26 cellular contexts compared by ENCODE assay signal in the genomic region with DNA sequence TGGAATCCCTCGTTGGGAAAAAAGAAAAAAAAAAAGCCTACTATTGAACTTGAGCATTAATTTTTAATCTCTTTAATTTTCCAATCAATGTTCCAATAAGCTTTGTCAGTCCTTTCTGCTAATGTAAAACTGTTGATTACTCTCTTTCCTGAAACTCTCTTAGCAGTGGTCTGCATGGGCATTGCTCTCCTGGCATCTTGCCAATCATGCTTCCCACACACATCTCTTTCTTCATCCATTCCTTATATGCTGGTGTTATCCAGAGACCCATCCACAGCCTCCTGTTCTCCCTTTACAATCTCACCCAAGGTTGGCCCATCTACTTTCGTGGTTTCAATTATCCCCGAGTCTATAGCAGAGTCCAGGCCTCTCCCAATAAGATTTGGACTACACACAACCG. TPM values are rescaled to one million over a fixed set of nuclear protein-coding genes. Genes with fewer than 3 reads are reported as not detected.
DNase-seq lines count a peak whose midpoint lies in the region; ATAC-seq, FAIRE-seq and TF ChIP-seq lines count a peak whose summit lies in the region.
"Had no signal": no experiment of that assay in that cellular context is flagged by ENCODE, and none has a peak within 500 bp of the region (broad histone marks: within the 10 kb centered on the region; RNA-seq: fewer than 3 reads in every experiment).

No MANE protein-coding gene starts in this region.

- H3K9me3 Mint-ChIP-seq in glutamatergic neuron (ENCODE audit: unreplicated experiment), result no peaks in the 10 kb centered on the region
- H3K9me3 Mint-ChIP-seq: CD4-positive, alpha-beta T cell had no signal

- peaks cover 60% of the 10 kb centered on the region for H4K20me1 ChIP-seq in HepG2 (ENCODE audit: insufficient read depth, low read length)
- no peaks in the 10 kb centered on the region for H4K20me1 ChIP-seq in K562 (replicated peaks; ENCODE audit: control insufficient read depth, insufficient read depth, low read length)

- TF ChIP-seq POLR2A in HepG2 (IDR thresholded peaks at IDR 0.05; ENCODE audit: insufficient read depth in 1 of 2, low read depth in 2 of 2, low read length in 2 of 2) (0 out of 4 replicates have a peak, but pooled peaks of 1 of the 2 experiments have one; percentile 23), right lobe of liver (IDR thresholded peaks at IDR 0.05) (no peak), K562 (conservative IDR thresholded peaks at IDR 0.05) (no peak)

- H3K36me3 ChIP-seq in HepG2 (replicated peaks in 1 of 2; ENCODE audit: control insufficient read depth in 1 of 2, insufficient read depth in 2 of 2, low read length in 2 of 2) (peaks cover 7 to 42% of the 10 kb centered on the region in 2 experiments), right lobe of liver (peaks cover 0 to 3% (median 0%) of the 10 kb centered on the region in 4 donors), K562 (ENCODE audit: control insufficient read depth, insufficient read depth, low read length) (peaks cover 36% of the 10 kb centered on the region; the same call in 2 of the 3 replicates)

- CTCF ChIA-PET in HepG2 (lab: Yijun Ruan, JAX; ENCODE audit: low intra/inter-chr PET ratio, low total read pairs) (no interaction called here), K562 (lab: Yijun Ruan, JAX; ENCODE audit: low intra/inter-chr PET ratio) (no interaction called here), RWPE1 (lab: Yijun Ruan, JAX) (no interaction called here)

- intact Hi-C loops in HepG2 (cut with micrococcal nuclease; ENCODE audit: unreplicated experiment), result no loop called here
- intact Hi-C loops in right lobe of liver (cut with DNase I), result no loop called here
- intact Hi-C loops in K562 (cut with micrococcal nuclease), result no loop called here

- ATAC-seq in HepG2 (peak; percentile 22; the same call in 2 of the 3 replicates), right lobe of liver (no peak), K562 (no peak), GM21619 (IDR thresholded peaks at IDR 0.05; ENCODE audit: unreplicated experiment) (no peak), GM18517 (IDR thresholded peaks at IDR 0.05; ENCODE audit: unreplicated experiment) (no peak)
- ATAC-seq: GM12878 had no signal

- no peak overlapping the region for H3K9ac ChIP-seq in HepG2 (ENCODE audit: insufficient read depth, low read depth, low read length)
- no peak overlapping the region for H3K9ac ChIP-seq in K562 (ENCODE audit: insufficient read depth in 1 of 2, low read depth in 2 of 2, low read length in 2 of 2)
- H3K9ac ChIP-seq: BLaER1 treated with 17β-estradiol and CSF1 and Interleukin-3, amounts not matched to agents 10 nM and 100 nM had no signal

- H3K9me3 ChIP-seq in HepG2 (ENCODE audit: low read length) (no peaks in the 10 kb centered on the region), right lobe of liver (no peaks in the 10 kb centered on the region), K562 (replicated peaks; ENCODE audit: control insufficient read depth, insufficient read depth, low read depth, low read length) (no peaks in the 10 kb centered on the region)
- H3K9me3 ChIP-seq: BE2C had no signal

- H3K27ac ChIP-seq in HepG2 (ENCODE audit: extremely low read length, insufficient read depth, low read length) (no peak overlapping the region), right lobe of liver (no peak overlapping the region), K562 (ENCODE audit: extremely low read depth, low read depth, low read length) (no peak overlapping the region), RWPE1 (no peak overlapping the region)
- H3K27ac ChIP-seq: 22Rv1; BLaER1 treated with 17β-estradiol and CSF1 and Interleukin-3, amounts not matched to agents 10 nM and 100 nM had no signal

- no TSS peak for BruUV-seq in HepG2 (replicated peaks; lab: Mats Ljungman, UMichigan)
- no TSS peak for BruUV-seq in K562 (replicated peaks; lab: Mats Ljungman, UMichigan)

- TF ChIP-seq RAD21 in HepG2 (CRISPR knock-in tag; IDR thresholded peaks at IDR 0.05) (no peak), K562 (CRISPR knock-in tag; conservative IDR thresholded peaks at IDR 0.05 in 1 of 2, IDR thresholded peaks at IDR 0.05 in 1 of 2) (no peak)

- POLR2A ChIA-PET in HepG2 (lab: Yijun Ruan, JAX), result no interaction called here
- POLR2A ChIA-PET in K562 (lab: Yijun Ruan, JAX), result no interaction called here
- POLR2A ChIA-PET in RWPE1 (lab: Yijun Ruan, JAX; ENCODE audit: low non-redundant PET), result no interaction called here

- H3K9me1 ChIP-seq in K562 (ENCODE audit: control insufficient read depth, insufficient read depth, low read length), result no peaks in the 10 kb centered on the region

- in situ Hi-C loops in HepG2 (cut with HindIII; ENCODE audit: extremely low pct_ligation_motif_present, low pct_unique_long_range_greater_than_20kb), result no loop called here
- in situ Hi-C loops in K562 (cut with MboI), result no loop called here

- H3K4me1 Mint-ChIP-seq in glutamatergic neuron (ENCODE audit: low read depth, unreplicated experiment), result peaks cover 1% of the 10 kb centered on the region

- H3K27ac Mint-ChIP-seq in glutamatergic neuron (ENCODE audit: unreplicated experiment), result no peak overlapping the region
- H3K27ac Mint-ChIP-seq: CD4-positive, alpha-beta T cell; CD8-positive, alpha-beta memory T cell had no signal

- H3K4me1 ChIP-seq in HepG2 (ENCODE audit: insufficient read depth, low read length) (peaks cover 5% of the 10 kb centered on the region; the same call in 1 of the 2 replicates), right lobe of liver (no peaks in the 10 kb centered on the region), K562 (replicated peaks in 1 of 2; ENCODE audit: control insufficient read depth in 2 of 2, insufficient read depth in 2 of 2, low read length in 2 of 2) (no peaks in the 10 kb centered on the region)
- H3K4me1 ChIP-seq: BE2C had no signal

- H3K4me3 ChIP-seq in HepG2 (replicated peaks in 1 of 3; ENCODE audit: insufficient read depth in 1 of 3, low read depth in 2 of 3, low read length in 3 of 3), result no peak overlapping the region
- H3K4me3 ChIP-seq in right lobe of liver, result no peak overlapping the region
- H3K4me3 ChIP-seq in K562, result no peak overlapping the region
- H3K4me3 ChIP-seq in fibroblast of mammary gland (ENCODE audit: control insufficient read depth, low read depth, low read length), result no peak overlapping the region
- H3K4me3 ChIP-seq: BLaER1 treated with 17β-estradiol and CSF1 and Interleukin-3, amounts not matched to agents 10 nM and 100 nM; GM12878 had no signal

- H3K4me2 ChIP-seq in HepG2 (ENCODE audit: low read depth, low read length) (no peak overlapping the region), K562 (ENCODE audit: insufficient read depth, low read length) (no peak overlapping the region)
- H3K4me2 ChIP-seq: BLaER1 treated with 17β-estradiol and CSF1 and Interleukin-3, amounts not matched to agents 10 nM and 100 nM had no signal

- H3K27me3 ChIP-seq in HepG2 (ENCODE audit: control insufficient read depth in 1 of 2, insufficient read depth in 2 of 2, low read length in 2 of 2) (no peaks in the 10 kb centered on the region), right lobe of liver (peaks cover 0 to 7% of the 10 kb centered on the region in 2 donors), K562 (ENCODE audit: control insufficient read depth in 2 of 2, insufficient read depth in 2 of 2, low read length in 2 of 2) (no peaks in the 10 kb centered on the region)
- H3K27me3 ChIP-seq: BE2C had no signal

- H3K4me3 Mint-ChIP-seq in glutamatergic neuron (ENCODE audit: unreplicated experiment), result no peak overlapping the region
- H3K4me3 Mint-ChIP-seq: CD14-positive monocyte; CD4-positive, alpha-beta T cell; CD8-positive, alpha-beta memory T cell had no signal

- H3K27me3 Mint-ChIP-seq in glutamatergic neuron (ENCODE audit: unreplicated experiment), result peaks cover 3% of the 10 kb centered on the region
- H3K27me3 Mint-ChIP-seq: CD4-positive, alpha-beta T cell had no signal

- TF ChIP-seq EP300 in HepG2 (IDR thresholded peaks at IDR 0.05; ENCODE audit: low read depth in 2 of 2, low read length in 2 of 2) (no peak), HepG2 (CRISPR knock-in tag; IDR thresholded peaks at IDR 0.05; ENCODE audit: borderline replicate concordance) (no peak), K562 (IDR thresholded peaks at IDR 0.05; ENCODE audit: low read length) (no peak)

- DNase-seq in HepG2 (ENCODE audit: low spot score) (no peak), right lobe of liver (no peak), K562 (ENCODE audit: extremely low read depth in 1 of 4, low spot score in 3 of 4) (no peak), fibroblast of mammary gland (ENCODE audit: low read depth) (peak; percentile 6), glutamatergic neuron (no peak), RWPE1 (ENCODE audit: low spot score) (no peak)
- DNase-seq: ACHN; AML-193; BE2C; CD4-positive, alpha-beta T cell; CD8-positive, alpha-beta memory T cell; DMS 273 treated with DMSO at 0.1 percent for 48 hours; DMS79; EL; GDM1; H7; HCEC 1CT had no signal

- H2AFZ ChIP-seq in HepG2 (ENCODE audit: low read length), result no peak overlapping the region
- no peak overlapping the region for H2AFZ ChIP-seq in K562 (ENCODE audit: low read depth, low read length)

- peaks cover 10% of the 10 kb centered on the region for H3K36me3 Mint-ChIP-seq in glutamatergic neuron (ENCODE audit: unreplicated experiment)

- TF ChIP-seq CTCF in HepG2 (CRISPR knock-in tag; IDR thresholded peaks at IDR 0.05) (no peak), right lobe of liver (IDR thresholded peaks at IDR 0.05) (no peak), K562 (IDR thresholded peaks at IDR 0.05 in 2 of 3, conservative IDR thresholded peaks at IDR 0.05 in 1 of 3; ENCODE audit: insufficient read depth in 2 of 3, low read depth in 1 of 3, low read length in 3 of 3) (no peak), fibroblast of mammary gland (conservative IDR thresholded peaks at IDR 0.05; ENCODE audit: control insufficient read depth, insufficient read depth, low read depth, low read length) (no peak), glutamatergic neuron (IDR thresholded peaks at IDR 0.05; ENCODE audit: partially characterized antibody, unreplicated experiment) (no peak), RWPE1 (conservative IDR thresholded peaks at IDR 0.05; ENCODE audit: low read depth) (no peak)

- FAIRE-seq in HepG2 (lab: Jason Lieb, UNC), result no peak
- FAIRE-seq in K562 (lab: Jason Lieb, UNC), result no peak
- FAIRE-seq: A204.1, D721Med, GM12878, H1 had no signal

- 97% methylated on average over 4 of the region's 4 CpGs for WGBS in HepG2 (ENCODE audit: low lambda C conversion rate)
- WGBS in right lobe of liver (ENCODE audit: insufficient coverage, low coverage, low lambda C conversion rate, missing lambda C conversion rate), result 59% methylated on average over 4 of the region's 4 CpGs
- whole genome bisulfite sequencing in K562 (ENCODE audit: insufficient coverage, low coverage, missing lambda C conversion rate), result 73% methylated on average over 4 of the region's 4 CpGs

- H3K79me2 ChIP-seq in HepG2 (ENCODE audit: insufficient read depth, low read length) (peaks cover 50% of the 10 kb centered on the region), K562 (ENCODE audit: control insufficient read depth, insufficient read depth, low read length) (no peaks in the 10 kb centered on the region)

RNA-seq across cellular contexts. Expression of a gene that starts 31.8 kb away (rescaled TPM):
- total RNA-seq in HepG2 (2016; rRNA removed; fragmentation: Illumina TruSeq; extraction: Trizol), result 0.31 and 0.33 TPM in 2 replicates
- not detected in 2 replicates for total RNA-seq in HepG2 (2016; cell fraction: cytosol; rRNA removed; fragmentation: Illumina TruSeq; extraction: Trizol; ENCODE audit: low read depth)
- 0.32 TPM in 1 of 2 replicates, not detected in the other for total RNA-seq in HepG2 (2016; cell fraction: insoluble cytoplasmic fraction; rRNA removed; fragmentation: Illumina TruSeq; extraction: Trizol)
- 0.10 and 0.19 TPM in 2 replicates for total RNA-seq in HepG2 (2016; cell fraction: membrane; rRNA removed; fragmentation: Illumina TruSeq; extraction: Trizol)
- 0.68 and 0.81 TPM in 2 replicates for total RNA-seq in HepG2 (2016; cell fraction: nucleus; rRNA removed; fragmentation: Illumina TruSeq; extraction: Trizol)
- 1.1 and 1.4 TPM in 2 replicates for polyA plus RNA-seq in HepG2 (2011; rRNA removed)
- 0.55 and 0.60 TPM in 2 replicates for polyA plus RNA-seq in HepG2 (2011; cell fraction: cytosol; rRNA removed)
- 7.8 and 9.1 TPM in 2 replicates for polyA plus RNA-seq in HepG2 (2011; cell fraction: nucleus; rRNA removed)
- polyA plus RNA-seq in HepG2 (2012), result 0.74 and 1.1 TPM in 2 replicates
- polyA plus RNA-seq in HepG2 (2016; cell fraction: cytosol; fragmentation: Illumina TruSeq; extraction: Trizol; ENCODE audit: low read depth), result 0.14 TPM in 1 of 2 replicates, not detected in the other
- 0.15 and 0.27 TPM in 2 replicates for polyA plus RNA-seq in HepG2 (2016; cell fraction: insoluble cytoplasmic fraction; fragmentation: Illumina TruSeq; extraction: Trizol; ENCODE audit: low read depth)
- 0.10 TPM in 1 of 2 replicates, not detected in the other for polyA plus RNA-seq in HepG2 (2016; cell fraction: membrane; fragmentation: Illumina TruSeq; extraction: Trizol; ENCODE audit: low read depth)
- polyA plus RNA-seq in HepG2 (2016; cell fraction: nucleus; fragmentation: Illumina TruSeq; extraction: Trizol; ENCODE audit: insufficient read depth, low read depth), result 0.95 TPM in 1 of 2 replicates, not detected in the other
- polyA minus RNA-seq in HepG2 (2011; rRNA and poly(A)+ RNA removed; ENCODE audit: low replicate concordance), result 2.6 and 13.2 TPM in 2 replicates
- 0.79 and 1.2 TPM in 2 replicates for polyA minus RNA-seq in HepG2 (2011; cell fraction: cytosol; rRNA and poly(A)+ RNA removed)
- polyA minus RNA-seq in HepG2 (2011; cell fraction: nucleus; rRNA and poly(A)+ RNA removed), result 18.4 and 25.6 TPM in 2 replicates
- under 1 TPM in 2 of 6 experiments, not detected in 4; 0.16 to 0.27 TPM for total RNA-seq in right lobe of liver
- total RNA-seq in K562 (2011; cell fraction: chromatin; rRNA removed; ENCODE audit: low replicate concordance), result 0.56 and 0.60 TPM in 2 replicates
- total RNA-seq in K562 (2011; cell fraction: nucleolus; rRNA removed), result 0.33 and 0.39 TPM in 2 replicates
- total RNA-seq in K562 (2011; cell fraction: nucleoplasm; rRNA removed), result 0.81 TPM in 1 of 2 replicates, not detected in the other
- total RNA-seq in K562 (2014; rRNA removed), result 0.29 TPM in 1 of 2 replicates, not detected in the other
- total RNA-seq in K562 (2014; rRNA removed; fragmentation: Illumina TruSeq; extraction: Trizol), result 0.32 and 0.36 TPM in 2 replicates
- total RNA-seq in K562 (2015; rRNA removed; fragmentation: Illumina TruSeq; extraction: Trizol), result 0.11 and 0.29 TPM in 2 replicates
- 0.36 and 0.38 TPM in 2 replicates for total RNA-seq in K562 (2021)
- 0.09 and 0.21 TPM in 2 replicates for polyA plus RNA-seq in K562 (2011; rRNA removed)
- polyA plus RNA-seq in K562 (2011; cell fraction: cytosol; rRNA removed), result 0.06 and 0.21 TPM in 2 replicates
- 0.21 and 0.81 TPM in 2 replicates for polyA plus RNA-seq in K562 (2011; cell fraction: nucleus; rRNA removed)
- polyA plus RNA-seq in K562 (2012), result 0.25 and 0.46 TPM in 2 replicates
- polyA plus RNA-seq in K562 (2014; fragmentation: Illumina TruSeq; extraction: Trizol), result 0.14 and 0.21 TPM in 2 replicates
- polyA plus RNA-seq in K562 (2014; fragmentation: Nextera tagmentation; extraction: Ambion mirVana), result under 1 TPM; 0.08 to 0.15 TPM
- 0.13 TPM in 1 of 2 replicates, not detected in the other for polyA plus RNA-seq in K562 (2014; rRNA removed)
- polyA minus RNA-seq in K562 (2011; rRNA and poly(A)+ RNA removed), result not detected in 2 replicates
- 0.57 TPM in 1 of 2 replicates, not detected in the other for polyA minus RNA-seq in K562 (2011; cell fraction: cytosol; rRNA and poly(A)+ RNA removed)
- 0.33 and 0.67 TPM in 2 replicates for polyA minus RNA-seq in K562 (2011; cell fraction: nucleus; rRNA and poly(A)+ RNA removed)
- total RNA-seq in glutamatergic neuron (ENCODE audit: unreplicated experiment), result 1.6 TPM
- total RNA-seq: CD4-positive, alpha-beta T cell had no signal
